1 cellular context compared by ENCODE assay signal in the genomic region with DNA sequence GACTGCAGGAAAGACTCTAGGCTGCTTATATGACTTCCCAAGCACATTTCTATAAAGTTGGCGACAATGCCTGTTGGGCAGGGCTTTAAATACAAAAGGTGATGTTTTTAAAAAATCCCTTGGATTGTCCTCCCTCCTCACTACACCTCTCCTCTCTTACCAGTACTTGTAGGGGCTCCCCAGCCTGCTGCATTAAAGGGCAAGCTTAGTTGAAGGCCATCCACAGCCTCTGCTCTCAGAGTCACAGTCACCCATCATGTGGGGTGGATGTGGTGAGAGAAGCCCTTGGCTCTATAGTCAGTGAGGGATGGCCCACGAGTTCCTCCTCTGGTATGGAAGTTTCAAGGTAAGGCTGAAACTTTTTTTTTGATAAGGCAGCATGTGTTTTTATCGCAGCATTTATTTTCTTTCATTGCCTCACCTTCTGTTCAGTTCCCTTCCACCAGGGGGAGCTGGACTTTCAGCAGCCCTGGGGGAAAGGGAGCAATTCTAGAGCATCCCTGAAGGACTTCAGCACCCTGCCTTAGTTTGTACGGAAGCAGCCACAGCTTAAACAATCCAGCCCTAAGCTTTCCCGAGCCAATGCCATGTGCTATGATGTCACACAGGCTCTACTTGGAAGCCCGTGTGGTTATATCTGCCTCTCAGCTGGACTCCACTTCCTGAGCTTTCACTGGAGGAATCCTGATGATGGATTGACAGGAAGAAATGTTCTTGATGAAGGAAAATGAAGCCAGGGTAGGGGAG.
TF ChIP-seq lines count a peak whose summit lies in the region.

No MANE protein-coding gene starts in this region.

TF ChIP-seq in K562, 482 proteins besides CTCF, POLR2A, EP300 and RAD21 (continued from another document):
- TF ChIP-seq, protein P1, sequence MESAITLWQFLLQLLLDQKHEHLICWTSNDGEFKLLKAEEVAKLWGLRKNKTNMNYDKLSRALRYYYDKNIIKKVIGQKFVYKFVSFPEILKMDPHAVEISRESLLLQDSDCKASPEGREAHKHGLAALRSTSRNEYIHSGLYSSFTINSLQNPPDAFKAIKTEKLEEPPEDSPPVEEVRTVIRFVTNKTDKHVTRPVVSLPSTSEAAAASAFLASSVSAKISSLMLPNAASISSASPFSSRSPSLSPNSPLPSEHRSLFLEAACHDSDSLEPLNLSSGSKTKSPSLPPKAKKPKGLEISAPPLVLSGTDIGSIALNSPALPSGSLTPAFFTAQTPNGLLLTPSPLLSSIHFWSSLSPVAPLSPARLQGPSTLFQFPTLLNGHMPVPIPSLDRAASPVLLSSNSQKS (CRISPR knock-in tag; IDR thresholded peaks at IDR 0.05): 0 out of 2 replicates have a peak, but pooled peaks have one; percentile 41
- TF ChIP-seq RCOR1 (IDR thresholded peaks at IDR 0.05; ENCODE audit: borderline replicate concordance in 1 of 2, low read depth in 2 of 2, low read length in 2 of 2): 0 out of 4 replicates have a peak, but pooled peaks of 1 of the 2 experiments have one; percentile 30
- 0 out of 2 replicates have a peak, but pooled peaks have one; percentile 28 for TF ChIP-seq CEBPB (tag; IDR thresholded peaks at IDR 0.05)
- no peak for TF ChIP-seq PATZ1 (CRISPR knock-in tag; IDR thresholded peaks at IDR 0.05; ENCODE audit: borderline replicate concordance)
- TF ChIP-seq KLF16 (IDR thresholded peaks at IDR 0.05): peak; percentile 40; the same call in 1 of the 2 replicates
- TF ChIP-seq ELK1 (CRISPR knock-in tag; IDR thresholded peaks at IDR 0.05): no peak
- TF ChIP-seq HSF4 (CRISPR knock-in tag; IDR thresholded peaks at IDR 0.05; ENCODE audit: borderline replicate concordance): no peak
- no peak for TF ChIP-seq POLR2B (IDR thresholded peaks at IDR 0.05; ENCODE audit: low read depth, partially characterized antibody)
- TF ChIP-seq FOXA1 (IDR thresholded peaks at IDR 0.05; ENCODE audit: borderline replicate concordance): no peak
- peak; percentile 56 for TF ChIP-seq SMC3 (conservative IDR thresholded peaks at IDR 0.05; ENCODE audit: insufficient read depth, low read depth, low read length)
- TF ChIP-seq, protein P2, sequence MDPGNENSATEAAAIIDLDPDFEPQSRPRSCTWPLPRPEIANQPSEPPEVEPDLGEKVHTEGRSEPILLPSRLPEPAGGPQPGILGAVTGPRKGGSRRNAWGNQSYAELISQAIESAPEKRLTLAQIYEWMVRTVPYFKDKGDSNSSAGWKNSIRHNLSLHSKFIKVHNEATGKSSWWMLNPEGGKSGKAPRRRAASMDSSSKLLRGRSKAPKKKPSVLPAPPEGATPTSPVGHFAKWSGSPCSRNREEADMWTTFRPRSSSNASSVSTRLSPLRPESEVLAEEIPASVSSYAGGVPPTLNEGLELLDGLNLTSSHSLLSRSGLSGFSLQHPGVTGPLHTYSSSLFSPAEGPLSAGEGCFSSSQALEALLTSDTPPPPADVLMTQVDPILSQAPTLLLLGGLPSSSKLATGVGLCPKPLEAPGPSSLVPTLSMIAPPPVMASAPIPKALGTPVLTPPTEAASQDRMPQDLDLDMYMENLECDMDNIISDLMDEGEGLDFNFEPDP (CRISPR knock-in tag; IDR thresholded peaks at IDR 0.05): no peak
TF ChIP-seq in K562: peak in this region for 8.
